ENCODE assay signal across 13 cellular contexts in genomic region chr3:7504886-7505775, GRCh38.
DNase-seq lines count a peak whose midpoint lies in the region; ATAC-seq, FAIRE-seq and TF ChIP-seq lines count a peak whose summit lies in the region.
"Had no signal": no experiment of that assay in that cellular context is flagged by ENCODE, and none has a peak within 500 bp of the region (broad histone marks: within the 10 kb centered on the region; RNA-seq: fewer than 3 reads in every experiment).

No MANE protein-coding gene starts in this region.

- intact Hi-C loops in OCI-LY7 (cut with micrococcal nuclease; ENCODE audit: unreplicated experiment) = no loop called here

- H3K9me3 ChIP-seq in hepatocyte (ENCODE audit: low read depth) (no peaks in the 10 kb centered on the region), upper lobe of left lung (no peaks in the 10 kb centered on the region), OCI-LY7 (ENCODE audit: low read length) (no peaks in the 10 kb centered on the region)

- no peaks in the 10 kb centered on the region for H3K9me2 ChIP-seq in hepatocyte (replicated peaks; ENCODE audit: insufficient read depth)
- no peaks in the 10 kb centered on the region for H3K9me2 ChIP-seq in OCI-LY7 (ENCODE audit: insufficient read depth, low read length)

- peak; percentile 34 to 72 for ATAC-seq in upper lobe of left lung (ENCODE audit: low FRiP score in 2 of 2)

- BruUV-seq in OCI-LY7 (replicated peaks; lab: Mats Ljungman, UMichigan) = no TSS peak

- peak; percentile 36 for FAIRE-seq in bronchial epithelial cell (lab: Jason Lieb, UNC)

- H3K4me1 ChIP-seq in hepatocyte (ENCODE audit: insufficient read depth) (peaks cover 13% of the 10 kb centered on the region), upper lobe of left lung (peaks cover 0 to 10% (median 6%) of the 10 kb centered on the region in 4 donors), OCI-LY7 (ENCODE audit: insufficient read depth, low read length, poor library complexity, severe bottlenecking) (no peaks in the 10 kb centered on the region)

- H4K20me1 ChIP-seq in hepatocyte (ENCODE audit: insufficient read depth, poor library complexity, severe bottlenecking) (no peaks in the 10 kb centered on the region), OCI-LY7 (ENCODE audit: insufficient read depth, low read length) (no peaks in the 10 kb centered on the region)

- no peak for TF ChIP-seq EP300 in upper lobe of left lung (IDR thresholded peaks at IDR 0.05)

- H3K36me3 ChIP-seq in bronchial epithelial cell (ENCODE audit: control insufficient read depth, insufficient read depth, low read length) = no peaks in the 10 kb centered on the region
- H3K36me3 ChIP-seq in hepatocyte (replicated peaks; ENCODE audit: insufficient read depth, low read depth) = no peaks in the 10 kb centered on the region
- H3K36me3 ChIP-seq in upper lobe of left lung = no peaks in the 10 kb centered on the region
- no peaks in the 10 kb centered on the region for H3K36me3 ChIP-seq in OCI-LY7 (ENCODE audit: insufficient read depth, low read length)

- H3K4me3 ChIP-seq in bronchial epithelial cell (ENCODE audit: low read depth, low read length) = no peak overlapping the region
- no peak overlapping the region for H3K4me3 ChIP-seq in hepatocyte
- no peak overlapping the region for H3K4me3 ChIP-seq in upper lobe of left lung
- no peak overlapping the region for H3K4me3 ChIP-seq in OCI-LY7 (ENCODE audit: low read depth, low read length, poor library complexity, severe bottlenecking)

- H2AFZ ChIP-seq in hepatocyte (no peak overlapping the region), OCI-LY7 (ENCODE audit: low read length) (no peak overlapping the region)

- H3K4me2 ChIP-seq in hepatocyte = no peak overlapping the region
- no peak overlapping the region for H3K4me2 ChIP-seq in OCI-LY7 (ENCODE audit: low read length)

- 94% methylated on average over 3 of the region's 3 CpGs for WGBS in hepatocyte (ENCODE audit: low lambda C conversion rate, missing lambda C conversion rate)
- 72 to 76% methylated on average over 3 of the region's 3 CpGs for WGBS in upper lobe of left lung, 2 donors

- TF ChIP-seq CTCF in bronchial epithelial cell (IDR thresholded peaks at IDR 0.05; ENCODE audit: insufficient read depth, low read length, severe bottlenecking) = no peak
- TF ChIP-seq CTCF in hepatocyte (IDR thresholded peaks at IDR 0.05; ENCODE audit: poor library complexity) = no peak
- no peak for TF ChIP-seq CTCF in upper lobe of left lung (IDR thresholded peaks at IDR 0.05)
- TF ChIP-seq CTCF in OCI-LY7 (conservative IDR thresholded peaks at IDR 0.05; ENCODE audit: low read length) = no peak

- H3K79me2 ChIP-seq in hepatocyte (no peaks in the 10 kb centered on the region), OCI-LY7 (ENCODE audit: insufficient read depth, low read depth, low read length) (no peaks in the 10 kb centered on the region)

- H3K27ac ChIP-seq in hepatocyte (peak overlapping the region; percentile 77), upper lobe of left lung (peak overlapping the region in 1 of 4 donors; percentile 57), OCI-LY7 (ENCODE audit: low read depth, low read length, poor library complexity, severe bottlenecking) (no peak overlapping the region)
- H3K27ac ChIP-seq: HL-60 had no signal

- CTCF ChIA-PET in OCI-LY7 (lab: Charles Lee; ENCODE audit: unreplicated experiment) = no interaction called here

- H3K27me3 ChIP-seq in bronchial epithelial cell (ENCODE audit: control insufficient read depth, insufficient read depth, low read length) = no peaks in the 10 kb centered on the region
- no peaks in the 10 kb centered on the region for H3K27me3 ChIP-seq in hepatocyte
- no peaks in the 10 kb centered on the region for H3K27me3 ChIP-seq in upper lobe of left lung

- TF ChIP-seq POLR2A in upper lobe of left lung (IDR thresholded peaks at IDR 0.05) = no peak

- DNase-seq in NOMO-1 treated with DMSO at 0.1 percent for 48 hours (lab: John Stamatoyannopoulos, UW; ENCODE audit: unreplicated experiment) = peak; percentile 31
- no peak for DNase-seq in NOMO-1 treated with dmso at 0.1 percent for 144 hours (lab: John Stamatoyannopoulos, UW; ENCODE audit: unreplicated experiment)
- peak; percentile 96 for DNase-seq in bronchial epithelial cell (ENCODE audit: low read depth)
- peak; percentile 70 for DNase-seq in hepatocyte (ENCODE audit: low spot score)
- no peak for DNase-seq in upper lobe of left lung
- no peak for DNase-seq in NCI-H446 treated with DMSO at 0.1 percent for 48 hours (lab: John Stamatoyannopoulos, UW)
- no peak for DNase-seq in OCI-LY7 (ENCODE audit: low spot score)
- DNase-seq in NAMALWA (ENCODE audit: low spot score) = no peak
- DNase-seq: activated CD4-positive, alpha-beta T cell treated with anti-CD3 and anti-CD28 coated beads, Interleukin-2, amount 50 U/mL, for 48 hours; naive B cell; SIG-M5; stimulated activated CD4-positive, alpha-beta T cell treated with anti-CD3 and anti-CD28 coated beads, Interleukin-1b, Interleukin-23, amount 100 ng/mL, for 48 hours had no signal

- POLR2A ChIA-PET in OCI-LY7 (lab: Charles Lee) = no interaction called here

Comparison
In these comparisons a context has a peak if more than half of its experiments do, and no peak if none do; other contexts are left out.
1. DNase-seq: peak in NOMO-1 treated with DMSO at 0.1 percent for 48 hours (single experiment), bronchial epithelial cell (single experiment) and hepatocyte (single experiment); none in NOMO-1 treated with dmso at 0.1 percent for 144 hours (single experiment), upper lobe of left lung (0 of 2), NCI-H446 treated with DMSO at 0.1 percent for 48 hours (single experiment), OCI-LY7 (single experiment) and NAMALWA (single experiment).